ENCODE assay signal across 8 cellular contexts in genomic region chr10:35089641-35090161, GRCh38. TPM values are rescaled to one million over a fixed set of nuclear protein-coding genes. Genes with fewer than 3 reads are reported as not detected.
DNase-seq lines count a peak whose midpoint lies in the region; ATAC-seq lines count a peak whose summit lies in the region.

No MANE protein-coding gene starts in this region.

- peak overlapping the region; percentile 88 for H3K27ac Mint-ChIP-seq in stimulated activated naive B cell treated with anti-CD40 and anti-IgM and Interleukin-4, amounts not matched to agents 10 μg/mL and 1 μg/mL and 100 μg/mL, for 72 hours

- peaks cover 4 to 9% of the 10 kb centered on the region in 2 donors for H3K36me3 Mint-ChIP-seq in stimulated activated naive B cell treated with anti-CD40 and anti-IgM and Interleukin-4, amounts not matched to agents 10 μg/mL and 1 μg/mL and 100 μg/mL, for 72 hours

- intact Hi-C loops in Right ventricle myocardium inferior (cut with DNase I) = loop anchor here (2.0 kb wide), 1 partner anchor 37 kb away; the partner anchor contains the start of gene CREM
- intact Hi-C loops in cardiac septum (cut with DNase I) = no loop called here

- peaks cover 0 to 3% of the 10 kb centered on the region in 2 donors for H3K9me3 Mint-ChIP-seq in stimulated activated naive B cell treated with anti-CD40 and anti-IgM and Interleukin-4, amounts not matched to agents 10 μg/mL and 1 μg/mL and 100 μg/mL, for 72 hours

- no peak for DNase-seq in Right ventricle myocardium inferior (ENCODE audit: missing footprints)
- no peak for DNase-seq in cardiac septum (ENCODE audit: low spot score)
- peak; percentile 36 for DNase-seq in NCI-H69 (lab: John Stamatoyannopoulos, UW)
- peak; percentile 2 to 6 for DNase-seq in T47D (ENCODE audit: low read depth in 1 of 2, low spot score in 1 of 2)
- peak; percentile 50 for DNase-seq in islet precursor cell
- DNase-seq in stimulated activated naive B cell treated with anti-CD40 and anti-IgM and Interleukin-4, amounts not matched to agents 10 μg/mL and 1 μg/mL and 100 μg/mL, for 72 hours = no peak
- DNase-seq in NCI-H446 (lab: John Stamatoyannopoulos, UW) = no peak

- in situ Hi-C loops in T47D (cut with HindIII; ENCODE audit: low pct_unique_long_range_greater_than_20kb, low sequenced_read_pairs) = no loop called here

- H3K4me1 Mint-ChIP-seq in stimulated activated naive B cell treated with anti-CD40 and anti-IgM and Interleukin-4, amounts not matched to agents 10 μg/mL and 1 μg/mL and 100 μg/mL, for 72 hours = peaks cover 20 to 51% of the 10 kb centered on the region in 2 donors

- H3K4me3 Mint-ChIP-seq in stimulated activated naive B cell treated with anti-CD40 and anti-IgM and Interleukin-4, amounts not matched to agents 10 μg/mL and 1 μg/mL and 100 μg/mL, for 72 hours = peak overlapping the region; percentile 88 to 91

- peak; percentile 29 for ATAC-seq in Right ventricle myocardium inferior
- peak; percentile 27 for ATAC-seq in HG02571 (IDR thresholded peaks at IDR 0.05; ENCODE audit: unreplicated experiment)
- ATAC-seq in stimulated activated naive B cell treated with anti-CD40 and anti-IgM and Interleukin-4, amounts not matched to agents 10 μg/mL and 1 μg/mL and 100 μg/mL, for 72 hours (replicated peaks) = peak; percentile 43 to 54

- no peaks in the 10 kb centered on the region for H3K27me3 Mint-ChIP-seq in stimulated activated naive B cell treated with anti-CD40 and anti-IgM and Interleukin-4, amounts not matched to agents 10 μg/mL and 1 μg/mL and 100 μg/mL, for 72 hours

RNA-seq across cellular contexts. Expression of gene CUL2, which starts 0.4 kb away (rescaled TPM):
- 39.6 TPM for total RNA-seq in Right ventricle myocardium inferior
- total RNA-seq in cardiac septum = 30.0 TPM

RNA-seq across cellular contexts. Expression of gene CREM, which starts 36.9 kb away (rescaled TPM):
- total RNA-seq in Right ventricle myocardium inferior = 63.7 TPM
- 46.0 TPM for total RNA-seq in cardiac septum

Comparison
In these comparisons a context has a peak if more than half of its experiments do, and no peak if none do; other contexts are left out.
1. DNase-seq: peak in NCI-H69 (single experiment), T47D (2 of 2) and islet precursor cell (single experiment); none in Right ventricle myocardium inferior (single experiment), cardiac septum (single experiment), stimulated activated naive B cell treated with anti-CD40 and anti-IgM and Interleukin-4, amounts not matched to agents 10 μg/mL and 1 μg/mL and 100 μg/mL, for 72 hours (single experiment) and NCI-H446 (0 of 2).
2. Peak in every context shown above with its lines, with median percentiles within 50 percentile points of each other: ATAC-seq.